ENCODE assay signal across 7 cellular contexts in genomic region chr22:50505776-50506610, GRCh38. TPM values are rescaled to one million over a fixed set of nuclear protein-coding genes. Genes with fewer than 3 reads are reported as not detected.
A peak's percentile ranks its signal among the peaks of the same experiment; 100 is the strongest.
DNase-seq lines count a peak whose midpoint lies in the region; ATAC-seq and TF ChIP-seq lines count a peak whose summit lies in the region.
"Had no signal": no experiment of that assay in that cellular context is flagged by ENCODE, and none has a peak within 500 bp of the region (broad histone marks: within the 10 kb centered on the region; RNA-seq: fewer than 3 reads in every experiment).

No MANE protein-coding gene starts in this region.

- ATAC-seq in T-cell (replicated peaks in 1 of 4) (no peak), GM19455 (IDR thresholded peaks at IDR 0.05; ENCODE audit: unreplicated experiment) (no peak), GM21576 (IDR thresholded peaks at IDR 0.05; ENCODE audit: unreplicated experiment) (no peak), GM19467 (IDR thresholded peaks at IDR 0.05; ENCODE audit: unreplicated experiment) (no peak)

- H3K4me1 Mint-ChIP-seq in T-cell, result peaks cover 20 to 24% (median 21%) of the 10 kb centered on the region in 3 donors
- H3K4me1 Mint-ChIP-seq in mesothelial cell of epicardium, result peaks cover 17% of the 10 kb centered on the region

- DNase-seq in COR-L47 (lab: John Stamatoyannopoulos, UW) (peak; percentile 93), T-cell (no peak), mesothelial cell of epicardium (ENCODE audit: low spot score in 2 of 2, unreplicated experiment in 2 of 2) (no peak)

- no peak overlapping the region for H3K27ac Mint-ChIP-seq in T-cell
- H3K27ac Mint-ChIP-seq in mesothelial cell of epicardium, result no peak overlapping the region

- H3K4me3 Mint-ChIP-seq in T-cell (peak overlapping the region; percentile 92 to 94 (median 93)), mesothelial cell of epicardium (peak overlapping the region; percentile 96)

- POLR2A ChIA-PET in T-cell (lab: Charles Lee), result no interaction called here

- H3K9me3 Mint-ChIP-seq in T-cell, result no peaks in the 10 kb centered on the region
- H3K9me3 Mint-ChIP-seq in mesothelial cell of epicardium, result no peaks in the 10 kb centered on the region

- CTCF ChIA-PET in T-cell (lab: Charles Lee), result no interaction called here

- H3K36me3 Mint-ChIP-seq in T-cell, result no peaks in the 10 kb centered on the region
- H3K36me3 Mint-ChIP-seq in mesothelial cell of epicardium, result no peaks in the 10 kb centered on the region

- no peak for TF ChIP-seq CTCF in mesothelial cell of epicardium (IDR thresholded peaks at IDR 0.05; ENCODE audit: unreplicated experiment)

- no peaks in the 10 kb centered on the region for H3K27me3 Mint-ChIP-seq in T-cell
- no peaks in the 10 kb centered on the region for H3K27me3 Mint-ChIP-seq in mesothelial cell of epicardium (ENCODE audit: low read depth)

RNA-seq across cellular contexts. Expression of gene LMF2, which starts 1.5 kb away (rescaled TPM):
- total RNA-seq in T-cell (100 to 1,000 TPM in 4 of 5 donors, 10 to 100 TPM in 1; 90.5 to 188 (median 185) TPM), mesothelial cell of epicardium (65.2 to 66.2 TPM (median 65.2 TPM) in 3 replicates)

RNA-seq across cellular contexts. Expression of gene NCAPH2, which starts 2.0 kb away (rescaled TPM):
- total RNA-seq in T-cell (100 to 1,000 TPM in 2 of 5 donors, 10 to 100 TPM in 3; 80.1 to 110 (median 94.6) TPM), mesothelial cell of epicardium (57.9 to 63.1 TPM (median 60.3 TPM) in 3 replicates)

RNA-seq across cellular contexts. Expression of gene MIOX, which starts 19.3 kb away (rescaled TPM):
- total RNA-seq in T-cell, result under 1 TPM in 4 of 5 donors, not detected in 1; 0.36 to 0.70 (median 0.54) TPM
- total RNA-seq in mesothelial cell of epicardium, result 0.34 to 0.66 TPM in 2 of 3 replicates, not detected in the other
- total RNA-seq: lung microvascular endothelial cell had no signal

RNA-seq across cellular contexts. Expression of gene SCO2, which starts 19.4 kb away (rescaled TPM):
- total RNA-seq in T-cell, result 1 to 10 TPM; 3.3 to 5.6 (median 4.0) TPM
- total RNA-seq in mesothelial cell of epicardium, result 0.65 to 5.0 TPM (median 2.4 TPM) in 3 replicates

RNA-seq across cellular contexts. Expression of gene TYMP, which starts 23.8 kb away (rescaled TPM):
- 10 to 100 TPM; 11.6 to 29.1 (median 14.9) TPM for total RNA-seq in T-cell
- 9.3 to 10.3 TPM (median 9.9 TPM) in 3 replicates for total RNA-seq in mesothelial cell of epicardium
